ENCODE assay signal across 9 cellular contexts in genomic region chr6:44122821-44123220, GRCh38. TPM values are rescaled to one million over a fixed set of nuclear protein-coding genes. Genes with fewer than 3 reads are reported as not detected.
A peak's percentile ranks its signal among the peaks of the same experiment; 100 is the strongest.
DNase-seq lines count a peak whose midpoint lies in the region; ATAC-seq, FAIRE-seq and TF ChIP-seq lines count a peak whose summit lies in the region.
"Had no signal": no experiment of that assay in that cellular context is flagged by ENCODE, and none has a peak within 500 bp of the region (broad histone marks: within the 10 kb centered on the region; RNA-seq: fewer than 3 reads in every experiment).

No MANE protein-coding gene starts in this region.

- H3K9me2 ChIP-seq in GM23338 (ENCODE audit: insufficient read depth): no peaks in the 10 kb centered on the region
- no peaks in the 10 kb centered on the region for H3K9me2 ChIP-seq in PC-9 (ENCODE audit: insufficient read depth)

- H3K4me1 ChIP-seq in GM23338 (ENCODE audit: insufficient read depth) (peaks cover 72% of the 10 kb centered on the region), PC-9 (replicated peaks; ENCODE audit: insufficient read depth) (peaks cover 76% of the 10 kb centered on the region), endothelial cell of umbilical vein (ENCODE audit: control insufficient read depth, extremely low read depth, insufficient read depth, low read length) (peaks cover 53% of the 10 kb centered on the region), rectal smooth muscle tissue (ENCODE audit: control insufficient read depth, insufficient read depth, low read length) (peaks cover 24% of the 10 kb centered on the region)

- H3K9me1 ChIP-seq in endothelial cell of umbilical vein (replicated peaks; ENCODE audit: control insufficient read depth, extremely low read depth, insufficient read depth, low read length): no peaks in the 10 kb centered on the region

- DNase-seq in GM23338 (ENCODE audit: low spot score) (no peak), PC-9 (no peak), endothelial cell of umbilical vein (ENCODE audit: low read depth, low spot score) (peak; percentile 93), NCI-H226 (no peak), putamen (ENCODE audit: low spot score) (no peak)
- DNase-seq: foreskin fibroblast had no signal

- H3K4me2 ChIP-seq in GM23338: peak overlapping the region; percentile 5; the same call in 1 of the 2 replicates
- peak overlapping the region; percentile 99 for H3K4me2 ChIP-seq in PC-9
- peak overlapping the region; percentile 32 for H3K4me2 ChIP-seq in endothelial cell of umbilical vein (ENCODE audit: insufficient read depth, low read length)

- H3K9me3 ChIP-seq in PC-9 (ENCODE audit: insufficient read depth, low read depth) (no peaks in the 10 kb centered on the region), endothelial cell of umbilical vein (replicated peaks; ENCODE audit: control insufficient read depth, insufficient read depth, low read length) (no peaks in the 10 kb centered on the region)

- peaks cover 84% of the 10 kb centered on the region for H4K20me1 ChIP-seq in GM23338 (replicated peaks; ENCODE audit: insufficient read depth)
- H4K20me1 ChIP-seq in PC-9 (ENCODE audit: insufficient read depth): peaks cover 77% of the 10 kb centered on the region
- no peaks in the 10 kb centered on the region for H4K20me1 ChIP-seq in endothelial cell of umbilical vein (replicated peaks; ENCODE audit: control insufficient read depth, extremely low read depth, insufficient read depth, low read length)

- TF ChIP-seq POLR2A in endothelial cell of umbilical vein (IDR thresholded peaks at IDR 0.05; ENCODE audit: low read depth, low read length): no peak

- H3K79me2 ChIP-seq in GM23338 (replicated peaks; ENCODE audit: insufficient read depth) (peaks cover 91% of the 10 kb centered on the region), PC-9 (ENCODE audit: low read depth) (peaks cover 97% of the 10 kb centered on the region), endothelial cell of umbilical vein (ENCODE audit: control insufficient read depth, insufficient read depth, low read length) (peaks cover 87% of the 10 kb centered on the region)

- no peak overlapping the region for H3K4me3 ChIP-seq in GM23338
- no peak overlapping the region for H3K4me3 ChIP-seq in PC-9
- peak overlapping the region in 1 of 3 experiments; percentile 24 for H3K4me3 ChIP-seq in endothelial cell of umbilical vein (replicated peaks in 1 of 3; ENCODE audit: insufficient read depth in 1 of 3, low read depth in 1 of 3, low read length in 3 of 3)
- H3K4me3 ChIP-seq in rectal smooth muscle tissue (ENCODE audit: low read length): peak overlapping the region; percentile 8

- no peaks in the 10 kb centered on the region for H3K27me3 ChIP-seq in GM23338 (ENCODE audit: insufficient read depth)
- no peaks in the 10 kb centered on the region for H3K27me3 ChIP-seq in PC-9 (ENCODE audit: insufficient read depth, low read depth)
- no peaks in the 10 kb centered on the region for H3K27me3 ChIP-seq in endothelial cell of umbilical vein (ENCODE audit: control insufficient read depth in 2 of 2, insufficient read depth in 2 of 2, low read length in 2 of 2)
- no peaks in the 10 kb centered on the region for H3K27me3 ChIP-seq in rectal smooth muscle tissue (ENCODE audit: control insufficient read depth, insufficient read depth, low read length)

- peak; percentile 90 for FAIRE-seq in endothelial cell of umbilical vein (lab: Jason Lieb, UNC)

- H3K4me3 Mint-ChIP-seq in GM23338: no peak overlapping the region

- BruUV-seq in PC-9 (replicated peaks; lab: Mats Ljungman, UMichigan) (no TSS peak), endothelial cell of umbilical vein (replicated peaks; lab: Mats Ljungman, UMichigan) (no TSS peak)

- no peak for TF ChIP-seq CTCF in GM23338 (conservative IDR thresholded peaks at IDR 0.05; ENCODE audit: low read depth in 2 of 2)
- no peak for TF ChIP-seq CTCF in PC-9 (conservative IDR thresholded peaks at IDR 0.05)
- TF ChIP-seq CTCF in endothelial cell of umbilical vein (IDR thresholded peaks at IDR 0.05; ENCODE audit: extremely low read depth in 1 of 2, insufficient read depth in 1 of 2, low read depth in 1 of 2, low read length in 2 of 2): no peak

- POLR2A ChIA-PET in PC-9 (lab: Charles Lee; ENCODE audit: unreplicated experiment) (no interaction called here), endothelial cell of umbilical vein (lab: Charles Lee) (no interaction called here)

- dilution Hi-C loops in endothelial cell of umbilical vein (cut with MboI; ENCODE audit: extremely low pct_ligation_motif_present, low sequenced_read_pairs): no loop called here

- H3K9ac ChIP-seq in endothelial cell of umbilical vein (replicated peaks; ENCODE audit: extremely low read depth, insufficient read depth, low read length) (peak overlapping the region; percentile 11), rectal smooth muscle tissue (ENCODE audit: low read length) (no peak overlapping the region)

- H3K27me3 Mint-ChIP-seq in GM23338 (ENCODE audit: insufficient read depth, low read depth, poor library complexity): peaks cover 7% of the 10 kb centered on the region

- intact Hi-C loops in PC-9 (cut with micrococcal nuclease; ENCODE audit: unreplicated experiment): no loop called here
- intact Hi-C loops in endothelial cell of umbilical vein (cut with micrococcal nuclease): loop anchor here (1.0 kb wide), 1 partner anchor 19 kb away; no protein-coding TSS in a partner anchor

- H3K27ac Mint-ChIP-seq in GM23338: 0 out of 2 replicates have a peak overlapping the region, but pooled peaks have one; percentile 25

- CTCF ChIA-PET in PC-9 (lab: Charles Lee) (no interaction called here), endothelial cell of umbilical vein (lab: Charles Lee) (interaction anchor here (1.0 to 2.8 kb wide), 3 partner anchors 18 to 134 kb away, joined by 3 to 11 read pairs (median 3); partner anchors contain the start of gene SLC35B2)

- peaks cover 9% of the 10 kb centered on the region; the same call in 2 of the 3 replicates for H3K36me3 Mint-ChIP-seq in GM23338 (ENCODE audit: low read depth)

- no peaks in the 10 kb centered on the region for H3K9me3 Mint-ChIP-seq in GM23338

- H2AFZ ChIP-seq in GM23338 (no peak overlapping the region), PC-9 (no peak overlapping the region), endothelial cell of umbilical vein (ENCODE audit: low read depth, low read length) (no peak overlapping the region)

- no peak for ATAC-seq in GM23338
- no peak for ATAC-seq in esophagus mucosa
- ATAC-seq in HG03097 (IDR thresholded peaks at IDR 0.05; ENCODE audit: low FRiP score, unreplicated experiment): no peak

- H3K36me3 ChIP-seq in GM23338 (ENCODE audit: insufficient read depth): no peaks in the 10 kb centered on the region
- H3K36me3 ChIP-seq in PC-9 (ENCODE audit: low read depth): peaks cover 15% of the 10 kb centered on the region
- no peaks in the 10 kb centered on the region for H3K36me3 ChIP-seq in endothelial cell of umbilical vein (ENCODE audit: control insufficient read depth in 2 of 2, extremely low read depth in 1 of 2, insufficient read depth in 2 of 2, low read length in 2 of 2)
- no peaks in the 10 kb centered on the region for H3K36me3 ChIP-seq in rectal smooth muscle tissue (ENCODE audit: control insufficient read depth, insufficient read depth, low read length)

- peaks cover 65% of the 10 kb centered on the region for H3K4me1 Mint-ChIP-seq in GM23338

- H3F3A ChIP-seq in GM23338 (replicated peaks; ENCODE audit: low read depth) (no peaks in the 10 kb centered on the region), PC-9 (ENCODE audit: insufficient read depth, low read depth) (peaks cover 38% of the 10 kb centered on the region; the same call in 1 of the 2 replicates)

- no peak overlapping the region for H3K27ac ChIP-seq in GM23338 (ENCODE audit: low read depth)
- no peak overlapping the region for H3K27ac ChIP-seq in PC-9
- H3K27ac ChIP-seq in endothelial cell of umbilical vein (ENCODE audit: insufficient read depth, low read depth, low read length): peak overlapping the region; percentile 23
- peak overlapping the region; percentile 15 for H3K27ac ChIP-seq in rectal smooth muscle tissue (ENCODE audit: low read depth, low read length)

RNA-seq across cellular contexts. Expression of gene MRPL14, which starts 4.4 kb away (rescaled TPM):
- 62.6 and 70.0 TPM in 2 replicates for total RNA-seq in GM23338 (2014; rRNA removed; shearing (Covaris generic))
- polyA plus RNA-seq in GM23338 (2016; fragmentation: Nextera tagmentation; extraction: Ambion mirVana): 178 and 191 TPM in 2 replicates
- total RNA-seq in PC-9 (2021): 96.3 and 97.9 TPM in 2 replicates
- total RNA-seq in endothelial cell of umbilical vein: 62.4 and 68.1 TPM in 2 replicates
- 91.2 and 103 TPM in 2 replicates for polyA plus RNA-seq in endothelial cell of umbilical vein
- 84.4 and 90.7 TPM in 2 replicates for polyA plus RNA-seq in endothelial cell of umbilical vein (2011; cell fraction: cytosol; rRNA removed)
- polyA plus RNA-seq in endothelial cell of umbilical vein (2011; cell fraction: nucleus; rRNA removed): 26.4 and 30.4 TPM in 2 replicates
- polyA plus RNA-seq in endothelial cell of umbilical vein (2012): 66.8 and 71.7 TPM in 2 replicates
- polyA minus RNA-seq in endothelial cell of umbilical vein: 22.2 and 24.7 TPM in 2 replicates
- polyA minus RNA-seq in endothelial cell of umbilical vein (2011; cell fraction: cytosol; rRNA and poly(A)+ RNA removed): 20.4 TPM
- 3.8 and 7.2 TPM in 2 replicates for polyA minus RNA-seq in endothelial cell of umbilical vein (2011; cell fraction: nucleus; rRNA and poly(A)+ RNA removed)
- 47.4 TPM for total RNA-seq in esophagus mucosa

RNA-seq across cellular contexts. Expression of gene TMEM63B, which starts 4.5 kb away (rescaled TPM):
- 30.2 and 36.0 TPM in 2 replicates for total RNA-seq in GM23338 (2014; rRNA removed; shearing (Covaris generic))
- 8.0 and 10.1 TPM in 2 replicates for polyA plus RNA-seq in GM23338 (2016; fragmentation: Nextera tagmentation; extraction: Ambion mirVana)
- 36.1 and 38.5 TPM in 2 replicates for total RNA-seq in PC-9 (2021)
- total RNA-seq in endothelial cell of umbilical vein: 39.4 and 49.7 TPM in 2 replicates
- 56.1 and 68.2 TPM in 2 replicates for polyA plus RNA-seq in endothelial cell of umbilical vein
- polyA plus RNA-seq in endothelial cell of umbilical vein (2011; cell fraction: cytosol; rRNA removed): 38.9 and 40.6 TPM in 2 replicates
- 69.1 and 85.5 TPM in 2 replicates for polyA plus RNA-seq in endothelial cell of umbilical vein (2011; cell fraction: nucleus; rRNA removed)
- polyA plus RNA-seq in endothelial cell of umbilical vein (2012): 17.6 and 21.6 TPM in 2 replicates
- polyA minus RNA-seq in endothelial cell of umbilical vein: 65.2 and 72.3 TPM in 2 replicates
- 20.9 TPM for polyA minus RNA-seq in endothelial cell of umbilical vein (2011; cell fraction: cytosol; rRNA and poly(A)+ RNA removed)
- polyA minus RNA-seq in endothelial cell of umbilical vein (2011; cell fraction: nucleus; rRNA and poly(A)+ RNA removed): 25.1 and 26.6 TPM in 2 replicates
- total RNA-seq in esophagus mucosa: 42.4 TPM

RNA-seq across cellular contexts. Expression of gene CAPN11, which starts 35.8 kb away (rescaled TPM):
- 1.2 and 1.7 TPM in 2 replicates for total RNA-seq in GM23338 (2014; rRNA removed; shearing (Covaris generic))
- polyA plus RNA-seq in GM23338 (2016; fragmentation: Nextera tagmentation; extraction: Ambion mirVana): 0.61 and 1.1 TPM in 2 replicates
- total RNA-seq in PC-9 (2021): not detected in 2 replicates
- total RNA-seq in endothelial cell of umbilical vein: 1.4 and 1.8 TPM in 2 replicates
- polyA plus RNA-seq in endothelial cell of umbilical vein: 1.0 and 1.7 TPM in 2 replicates
- polyA plus RNA-seq in endothelial cell of umbilical vein (2011; cell fraction: cytosol; rRNA removed): 0.88 and 1.3 TPM in 2 replicates
- 8.3 and 10.3 TPM in 2 replicates for polyA plus RNA-seq in endothelial cell of umbilical vein (2011; cell fraction: nucleus; rRNA removed)
- 0.46 and 0.63 TPM in 2 replicates for polyA plus RNA-seq in endothelial cell of umbilical vein (2012)
- polyA minus RNA-seq in endothelial cell of umbilical vein: 0.51 and 1.6 TPM in 2 replicates
- polyA minus RNA-seq in endothelial cell of umbilical vein (2011; cell fraction: cytosol; rRNA and poly(A)+ RNA removed): not detected
- 2.1 and 2.3 TPM in 2 replicates for polyA minus RNA-seq in endothelial cell of umbilical vein (2011; cell fraction: nucleus; rRNA and poly(A)+ RNA removed)
- 0.12 TPM for total RNA-seq in esophagus mucosa

Comparison
In these comparisons a context has a peak if more than half of its experiments do, and no peak if none do; other contexts are left out.
1. H3K27ac ChIP-seq: peak in endothelial cell of umbilical vein (single experiment) and rectal smooth muscle tissue (single experiment); none in GM23338 (single experiment) and PC-9 (single experiment).
2. H3K4me2 ChIP-seq: peak in every context shown above with its lines; median percentile 99 in PC-9; 32 in endothelial cell of umbilical vein; 5 in GM23338.